8 cellular contexts compared by ENCODE assay signal in the genomic region with DNA sequence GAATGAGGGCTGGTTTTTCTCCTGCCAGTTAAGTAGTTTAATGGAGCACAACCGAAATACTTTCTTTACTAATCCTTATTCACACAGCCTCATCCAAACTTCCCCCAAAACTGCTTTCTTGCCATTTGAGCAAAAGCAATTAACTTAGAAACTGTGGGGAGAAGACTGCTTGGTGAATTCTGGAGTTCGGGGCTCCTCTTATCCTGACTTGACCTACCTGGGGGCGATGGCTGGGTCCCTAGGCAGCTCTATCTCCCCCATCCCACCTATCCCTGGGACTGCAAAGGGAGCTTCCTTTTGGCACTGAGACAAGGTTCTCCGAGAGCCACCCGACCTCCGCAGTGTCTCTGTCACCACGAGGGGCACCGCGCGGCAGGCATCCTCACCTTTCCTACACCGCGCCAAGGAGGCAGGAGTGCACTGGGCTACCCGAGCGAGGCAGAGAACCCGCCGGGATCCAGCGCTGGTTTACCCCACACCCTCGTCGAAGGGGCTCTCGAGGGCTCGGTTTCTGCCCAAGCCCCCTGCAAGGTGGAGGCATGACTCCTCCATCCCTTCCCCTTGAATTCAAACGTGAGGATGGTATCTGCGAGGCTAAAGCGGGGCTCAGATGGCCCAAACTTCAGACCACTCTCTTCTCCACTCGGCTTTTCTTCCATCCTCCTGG. TPM values are rescaled to one million over a fixed set of nuclear protein-coding genes. Genes with fewer than 3 reads are reported as not detected.
DNase-seq lines count a peak whose midpoint lies in the region; ATAC-seq and TF ChIP-seq lines count a peak whose summit lies in the region.

No MANE protein-coding gene starts in this region.

- H3K9me3 Mint-ChIP-seq in Calu3 (ENCODE audit: low read depth, unreplicated experiment) (no peaks in the 10 kb centered on the region), progenitor cell of endocrine pancreas (ENCODE audit: low read depth) (no peaks in the 10 kb centered on the region)

- peaks cover 65% of the 10 kb centered on the region for H3K36me3 Mint-ChIP-seq in Calu3 (ENCODE audit: insufficient read depth, unreplicated experiment)
- peaks cover 9% of the 10 kb centered on the region for H3K36me3 Mint-ChIP-seq in progenitor cell of endocrine pancreas (ENCODE audit: insufficient read depth)

- peak overlapping the region; percentile 100 for H3K9ac ChIP-seq in PC-3 (ENCODE audit: low read length)

- peak overlapping the region; percentile 91 for H3K4me2 ChIP-seq in PC-3 (ENCODE audit: low read length)

- ATAC-seq in PC-3 (peak; percentile 44), heart left ventricle (peak in 3 of 4 donors; percentile 18 to 31 (median 18)), HG03521 (IDR thresholded peaks at IDR 0.05; ENCODE audit: unreplicated experiment) (no peak)

- TF ChIP-seq POLR2A in heart left ventricle (IDR thresholded peaks at IDR 0.05): no peak

- CTCF ChIA-PET in Calu3 (lab: Charles Lee) (interaction anchor here (0.7 to 1.7 kb wide), 2 partner anchors 47 to 67 kb away, joined by 3 to 8 read pairs; no protein-coding TSS in a partner anchor), HEK293T (lab: Yijun Ruan, JAX) (no interaction called here), PC-3 (lab: Charles Lee) (no interaction called here)

- H3K4me1 Mint-ChIP-seq in Calu3 (ENCODE audit: low read depth, unreplicated experiment): peaks cover 10% of the 10 kb centered on the region
- H3K4me1 Mint-ChIP-seq in progenitor cell of endocrine pancreas (ENCODE audit: low read depth): peaks cover 22% of the 10 kb centered on the region

- H3K9me3 ChIP-seq in PC-3 (ENCODE audit: low read length) (no peaks in the 10 kb centered on the region), heart left ventricle (no peaks in the 10 kb centered on the region)

- no peaks in the 10 kb centered on the region for H3K27me3 ChIP-seq in PC-3 (ENCODE audit: low read length)
- H3K27me3 ChIP-seq in heart left ventricle: no peaks in the 10 kb centered on the region

- H3K27me3 Mint-ChIP-seq in Calu3 (ENCODE audit: unreplicated experiment) (no peaks in the 10 kb centered on the region), progenitor cell of endocrine pancreas (no peaks in the 10 kb centered on the region)

- DNase-seq in Calu3: peak; percentile 51
- peak; percentile 44 for DNase-seq in HEK293T (ENCODE audit: extremely low spot score)
- DNase-seq in PC-3: peak; percentile 20
- DNase-seq in activated gamma-delta T cell treated with anti-CD3 and anti-CD28 coated beads, Interleukin-2, amount 50 U/mL, for 16 hours (ENCODE audit: low read depth): peak; percentile 10
- peak; percentile 28 to 66 (median 42) for DNase-seq in heart left ventricle
- DNase-seq in progenitor cell of endocrine pancreas (ENCODE audit: low spot score, unreplicated experiment): peak; percentile 32
- DNase-seq in A172 (ENCODE audit: low spot score): no peak

- H3K4me1 ChIP-seq in PC-3 (ENCODE audit: insufficient read depth, low read length) (peaks cover 22% of the 10 kb centered on the region; the same call in 1 of the 2 replicates), heart left ventricle (peaks cover 0 to 54% (median 32%) of the 10 kb centered on the region in 12 donors)

- H3K27ac ChIP-seq in PC-3 (ENCODE audit: low read length) (peak overlapping the region; percentile 70), heart left ventricle (peak overlapping the region; percentile 87 to 99 (median 97))

- peak overlapping the region; percentile 49; the same call in 1 of the 2 replicates for H2AFZ ChIP-seq in PC-3 (ENCODE audit: low read length)

- POLR2A ChIA-PET in HEK293T (lab: Yijun Ruan, JAX) (interaction anchor here (0.8 to 3.1 kb wide), 10 partner anchors 13 to 176 kb away, joined by 3 to 26 read pairs (median 8); a partner anchor contains a TSS), PC-3 (lab: Charles Lee; ENCODE audit: unreplicated experiment) (no interaction called here)

- H3K79me2 ChIP-seq in PC-3 (ENCODE audit: low read length): peaks cover 86% of the 10 kb centered on the region

- 3 to 9% (median 3%) methylated on average over 6 to 25 of the region's 25 CpGs for WGBS in heart left ventricle, 4 donors

- intact Hi-C loops in Calu3 (cut with micrococcal nuclease; ENCODE audit: unreplicated experiment) (no loop called here), PC-3 (cut with micrococcal nuclease) (no loop called here), heart left ventricle (cut with DNase I) (no loop called here)

- peaks cover 5% of the 10 kb centered on the region; the same call in 1 of the 2 replicates for H3K36me3 ChIP-seq in PC-3 (ENCODE audit: low read depth, low read length)
- peaks cover 2 to 39% (median 28%) of the 10 kb centered on the region in 9 donors for H3K36me3 ChIP-seq in heart left ventricle

- no peaks in the 10 kb centered on the region for H3K9me2 ChIP-seq in PC-3 (replicated peaks; ENCODE audit: low read length)

- H3K4me3 ChIP-seq in PC-3 (ENCODE audit: low read length) (peak overlapping the region; percentile 100), heart left ventricle (peak overlapping the region; percentile 40 to 99 (median 92))

- TF ChIP-seq CTCF in Calu3 (IDR thresholded peaks at IDR 0.05; ENCODE audit: unreplicated experiment): no peak
- TF ChIP-seq CTCF in PC-3 (conservative IDR thresholded peaks at IDR 0.05; ENCODE audit: low read depth, low read length): no peak
- TF ChIP-seq CTCF in heart left ventricle (IDR thresholded peaks at IDR 0.05): no peak
- no peak for TF ChIP-seq CTCF in progenitor cell of endocrine pancreas (IDR thresholded peaks at IDR 0.05; ENCODE audit: unreplicated experiment)

- H3K4me3 Mint-ChIP-seq in Calu3 (ENCODE audit: low read depth, unreplicated experiment) (peak overlapping the region; percentile 92), progenitor cell of endocrine pancreas (ENCODE audit: low read depth) (peak overlapping the region; percentile 97)

- H4K20me1 ChIP-seq in PC-3 (ENCODE audit: low read length): peaks cover 9% of the 10 kb centered on the region; the same call in 1 of the 2 replicates

- H3K27ac Mint-ChIP-seq in Calu3 (ENCODE audit: unreplicated experiment) (peak overlapping the region; percentile 92), progenitor cell of endocrine pancreas (peak overlapping the region; percentile 99)

- no TSS peak for BruUV-seq in Calu3 (replicated peaks; lab: Mats Ljungman, UMichigan)
- TSS peak; percentile 45 for BruUV-seq in PC-3 (replicated peaks; lab: Mats Ljungman, UMichigan)

- no peaks in the 10 kb centered on the region for H3F3A ChIP-seq in PC-3 (ENCODE audit: low read length, unreplicated experiment)

TF ChIP-seq in HEK293T, 16 proteins besides CTCF, POLR2A, EP300 and RAD21:
- no peak for TF ChIP-seq ELF4 (IDR thresholded peaks at IDR 0.05)
- TF ChIP-seq L3MBTL2 (conservative IDR thresholded peaks at IDR 0.05): peak; percentile 73; the same call in 1 of the 2 replicates
- no peak for TF ChIP-seq FOXA1 (IDR thresholded peaks at IDR 0.05)
- no peak for TF ChIP-seq NFRKB (IDR thresholded peaks at IDR 0.05)

RNA-seq across cellular contexts. Expression of a gene that starts 0.7 kb away (rescaled TPM):
- total RNA-seq in Calu3 (2022) (63.7 and 64.5 TPM in 2 replicates), PC-3 (2014; rRNA removed) (20.9 and 21.9 TPM in 2 replicates), heart left ventricle (10 to 100 TPM; 29.0 to 51.0 (median 40.6) TPM), progenitor cell of endocrine pancreas (37.4 TPM in 2 replicates)
- polyA plus RNA-seq in heart left ventricle: 10 to 100 TPM; 24.2 to 39.8 TPM
- 15.2 and 15.8 TPM in 2 replicates for total RNA-seq in A172 (2014; rRNA removed; shearing (Covaris generic))

RNA-seq across cellular contexts. Expression of a gene that starts 1.0 kb away (rescaled TPM):
- total RNA-seq in Calu3 (2022) (369 and 401 TPM in 2 replicates), PC-3 (2014; rRNA removed) (404 and 432 TPM in 2 replicates), heart left ventricle (100 to 1,000 TPM; 162 to 204 (median 176) TPM), progenitor cell of endocrine pancreas (262 and 272 TPM in 2 replicates)
- 100 to 1,000 TPM; 123 to 231 TPM for polyA plus RNA-seq in heart left ventricle
- 382 and 394 TPM in 2 replicates for total RNA-seq in A172 (2014; rRNA removed; shearing (Covaris generic))

RNA-seq across cellular contexts. Expression of a gene that starts 30.5 kb away (rescaled TPM):
- total RNA-seq in Calu3 (2022): 18.0 and 20.6 TPM in 2 replicates
- total RNA-seq in PC-3 (2014; rRNA removed): 18.0 and 18.6 TPM in 2 replicates
- total RNA-seq in heart left ventricle: 10 to 100 TPM; 10.8 to 26.4 (median 22.9) TPM
- polyA plus RNA-seq in heart left ventricle: 10 to 100 TPM; 17.3 to 34.8 TPM
- total RNA-seq in progenitor cell of endocrine pancreas: 46.0 and 51.3 TPM in 2 replicates
- total RNA-seq in A172 (2014; rRNA removed; shearing (Covaris generic)): 6.9 and 8.9 TPM in 2 replicates

RNA-seq across cellular contexts. Expression of a gene that starts 59.3 kb away (rescaled TPM):
- not detected in 2 replicates for total RNA-seq in Calu3 (2022)
- not detected in 2 replicates for total RNA-seq in PC-3 (2014; rRNA removed)
- total RNA-seq in heart left ventricle: 100 to 1,000 TPM in 8 of 9 donors, 10 to 100 TPM in 1; 94.1 to 564 (median 266) TPM
- polyA plus RNA-seq in heart left ventricle: 100 to 1,000 TPM; 300 to 463 TPM
- 1.7 TPM in 2 replicates for total RNA-seq in progenitor cell of endocrine pancreas
- 2.8 and 3.5 TPM in 2 replicates for total RNA-seq in A172 (2014; rRNA removed; shearing (Covaris generic))
